In genomic region chr19:33492090-33492489, GRCh38 we compare ENCODE assay signal across 28 cellular contexts.
"Had no signal": no experiment of that assay in that cellular context is flagged by ENCODE, and none has a peak within 500 bp of the region (broad histone marks: within the 10 kb centered on the region; RNA-seq: fewer than 3 reads in every experiment).

No MANE protein-coding gene starts in this region.

- H3K9me3 ChIP-seq: adrenal gland had no signal

- H3K36me3 ChIP-seq: adrenal gland, brain microvascular endothelial cell had no signal

- H3K27me3 ChIP-seq: adrenal gland, brain microvascular endothelial cell had no signal

- H3K4me1 Mint-ChIP-seq: activated CD4-positive, alpha-beta T cell treated with anti-CD3 and anti-CD28 coated beads for 36 hours; activated CD4-positive, alpha-beta T cell treated with anti-CD3 and anti-CD28 coated beads, Interleukin-2, amount 10 ng/mL, durations not matched to agents 7 days and 5 days; WTC11 had no signal

- H3K9me3 Mint-ChIP-seq: activated CD4-positive, alpha-beta T cell treated with anti-CD3 and anti-CD28 coated beads, Interleukin-2, amount 10 ng/mL, durations not matched to agents 7 days and 5 days; activated naive CD4-positive, alpha-beta T cell treated with anti-CD3 and anti-CD28 coated beads for 36 hours; activated naive CD4-positive, alpha-beta T cell treated with anti-CD3 and anti-CD28 coated beads, Interleukin-2, amount 50 U/mL, for 72 hours; activated T-cell treated with anti-CD3 and anti-CD28 coated beads, Interleukin-2, amount 50 U/mL, for 24 hours; WTC11 had no signal

- H3K4me3 Mint-ChIP-seq: activated CD4-positive, alpha-beta T cell treated with anti-CD3 and anti-CD28 coated beads for 36 hours; activated CD4-positive, alpha-beta T cell treated with anti-CD3 and anti-CD28 coated beads, Interleukin-2, amount 10 ng/mL, durations not matched to agents 7 days and 5 days; activated CD8-positive, alpha-beta T cell treated with anti-CD3 and anti-CD28 coated beads, Interleukin-2, amount 10 ng/mL, durations not matched to agents 7 days and 5 days; activated naive CD4-positive, alpha-beta T cell treated with anti-CD3 and anti-CD28 coated beads for 36 hours; activated T-cell treated with anti-CD3 and anti-CD28 coated beads, Interleukin-2, amount 50 U/mL, for 24 hours; WTC11 had no signal

- H3K27me3 Mint-ChIP-seq: activated CD4-positive, alpha-beta T cell treated with anti-CD3 and anti-CD28 coated beads for 36 hours; activated CD4-positive, alpha-beta T cell treated with anti-CD3 and anti-CD28 coated beads, Interleukin-2, amount 10 ng/mL, durations not matched to agents 7 days and 5 days; activated T-cell treated with anti-CD3 and anti-CD28 coated beads, Interleukin-2, amount 50 U/mL, for 24 hours had no signal

- H3K4me3 ChIP-seq: adrenal gland, PC-9 had no signal

- H3K4me2 ChIP-seq: PC-9 had no signal

- ATAC-seq: activated CD4-positive, alpha-beta T cell treated with anti-CD3 and anti-CD28 coated beads for 36 hours; activated CD4-positive, CD25-positive, alpha-beta regulatory T cell treated with anti-CD3 and anti-CD28 coated beads, Interleukin-2, amount 50 U/mL, for 24 hours; activated CD8-positive, alpha-beta T cell treated with anti-CD3 and anti-CD28 coated beads, Interleukin-2, amount 10 ng/mL, durations not matched to agents 7 days and 5 days; activated naive CD4-positive, alpha-beta T cell treated with anti-CD3 and anti-CD28 coated beads, Interleukin-2, amount 50 U/mL, for 72 hours; WTC11 had no signal

- H3K4me1 ChIP-seq: adrenal gland had no signal

- H3K27ac Mint-ChIP-seq: activated CD4-positive, alpha-beta T cell treated with anti-CD3 and anti-CD28 coated beads for 36 hours; activated CD8-positive, alpha-beta T cell treated with anti-CD3 and anti-CD28 coated beads, Interleukin-2, amount 10 ng/mL, durations not matched to agents 7 days and 5 days; activated naive CD4-positive, alpha-beta T cell treated with anti-CD3 and anti-CD28 coated beads for 36 hours; activated T-cell treated with anti-CD3 and anti-CD28 coated beads, Interleukin-2, amount 50 U/mL, for 24 hours; WTC11 had no signal

- H3K36me3 Mint-ChIP-seq: activated naive CD4-positive, alpha-beta T cell treated with anti-CD3 and anti-CD28 coated beads, Interleukin-2, amount 50 U/mL, for 72 hours had no signal

- DNase-seq: activated CD4-positive, alpha-beta T cell treated with anti-CD3 and anti-CD28 coated beads for 36 hours; activated CD4-positive, alpha-beta T cell treated with anti-CD3 and anti-CD28 coated beads, Interleukin-2, amount 10 ng/mL, durations not matched to agents 7 days and 5 days; activated CD4-positive, alpha-beta T cell treated with anti-CD3 and anti-CD28 coated beads, Interleukin-2, amount 50 U/mL, for 48 hours; activated CD8-positive, alpha-beta T cell treated with anti-CD3 and anti-CD28 coated beads, Interleukin-2, amount 10 ng/mL, durations not matched to agents 7 days and 5 days; activated gamma-delta T cell treated with Interleukin-2 at 50 U/mL for 16 hours; activated naive CD4-positive, alpha-beta T cell treated with anti-CD3 and anti-CD28 coated beads for 36 hours; activated T-cell treated with anti-CD3 and anti-CD28 coated beads, Interleukin-2, amount 50 U/mL, for 24 hours; adrenal gland; brain microvascular endothelial cell; central memory CD4-positive, alpha-beta T cell; NCI-H1092 treated with DMSO at 0.1 percent for 48 hours; NCI-H1417; NCI-H146; NCI-H187; NCI-H2029 treated with DMSO at 0.1 percent for 48 hours; NCI-H2107; NCI-H2171; NCI-H510A; NCI-H526; NCI-H748 treated with DMSO at 0.1 percent for 48 hours; NK-92 treated with Interleukin-12 subunit alpha and Interleukin-12 subunit beta, amount 100 ng/mL, for 24 hours; PC-9; Right ventricle myocardium superior; T1000 had no signal

- H3K27ac ChIP-seq: adrenal gland, brain microvascular endothelial cell, PC-9, RWPE1 had no signal

- H2AFZ ChIP-seq: PC-9 had no signal
